Comparison of ENCODE assay signal across 6 cellular contexts in genomic region chr7:150028344-150029012, GRCh38.
DNase-seq lines count a peak whose midpoint lies in the region; ATAC-seq and TF ChIP-seq lines count a peak whose summit lies in the region.
"Not testable (repeated sequence)": the region's sequence is repeated elsewhere in the genome, so short reads cannot be mapped to it uniquely, and the experiment has no call there.

No MANE protein-coding gene starts in this region.

- peak; percentile 32 for ATAC-seq in stimulated activated effector memory CD8-positive, alpha-beta T cell treated with anti-CD3 and anti-CD28 coated beads, Interleukin-12 subunit alpha, Interleukin-12 subunit beta, amount 100 ng/mL, for 72 hours

- not testable (repeated sequence) for H3K36me3 ChIP-seq in WERI-Rb-1

- not testable (repeated sequence) for H3K4me3 ChIP-seq in WERI-Rb-1 (ENCODE audit: low read depth, low read length)

- H3K27me3 ChIP-seq in WERI-Rb-1 (ENCODE audit: insufficient read depth, low read depth, severe bottlenecking), result not testable (repeated sequence)

- H3K9me3 Mint-ChIP-seq in stimulated activated effector memory CD8-positive, alpha-beta T cell treated with anti-CD3 and anti-CD28 coated beads, Interleukin-12 subunit alpha, Interleukin-12 subunit beta, amount 100 ng/mL, for 72 hours, result not testable (repeated sequence)

- TF ChIP-seq CTCF in WERI-Rb-1 (IDR thresholded peaks at IDR 0.05; ENCODE audit: low read depth, low read length), result not testable (repeated sequence)

- H3K9me3 ChIP-seq in WERI-Rb-1 (ENCODE audit: severe bottlenecking), result not testable (repeated sequence)

- H3K4me3 Mint-ChIP-seq in stimulated activated effector memory CD8-positive, alpha-beta T cell treated with anti-CD3 and anti-CD28 coated beads, Interleukin-12 subunit alpha, Interleukin-12 subunit beta, amount 100 ng/mL, for 72 hours, result not testable (repeated sequence)

- H3K27ac ChIP-seq in WERI-Rb-1, result peak overlapping the region; percentile 65

- DNase-seq in G401 (ENCODE audit: low spot score) (peak; percentile 73), NCI-H524 (lab: John Stamatoyannopoulos, UW) (peak; percentile 84 to 85), NCI-H82 treated with DMSO at 0.1 percent for 48 hours (lab: John Stamatoyannopoulos, UW; ENCODE audit: unreplicated experiment) (peak; percentile 61), WERI-Rb-1 (peak; percentile 94), myocyte (ENCODE audit: low read depth) (peak; percentile 73)
- not testable (repeated sequence) for DNase-seq in stimulated activated effector memory CD8-positive, alpha-beta T cell treated with anti-CD3 and anti-CD28 coated beads, Interleukin-12 subunit alpha, Interleukin-12 subunit beta, amount 100 ng/mL, for 72 hours (ENCODE audit: low spot score in 2 of 2)

- not testable (repeated sequence) for H3K27ac Mint-ChIP-seq in stimulated activated effector memory CD8-positive, alpha-beta T cell treated with anti-CD3 and anti-CD28 coated beads, Interleukin-12 subunit alpha, Interleukin-12 subunit beta, amount 100 ng/mL, for 72 hours

- H3K36me3 Mint-ChIP-seq in stimulated activated effector memory CD8-positive, alpha-beta T cell treated with anti-CD3 and anti-CD28 coated beads, Interleukin-12 subunit alpha, Interleukin-12 subunit beta, amount 100 ng/mL, for 72 hours, result not testable (repeated sequence)

- H3K4me1 Mint-ChIP-seq in stimulated activated effector memory CD8-positive, alpha-beta T cell treated with anti-CD3 and anti-CD28 coated beads, Interleukin-12 subunit alpha, Interleukin-12 subunit beta, amount 100 ng/mL, for 72 hours, result not testable (repeated sequence)

- in situ Hi-C loops in G401 (cut with HindIII; ENCODE audit: low sequenced_read_pairs), result not testable (repeated sequence)
